8 cellular contexts compared by ENCODE assay signal in the genomic region with DNA sequence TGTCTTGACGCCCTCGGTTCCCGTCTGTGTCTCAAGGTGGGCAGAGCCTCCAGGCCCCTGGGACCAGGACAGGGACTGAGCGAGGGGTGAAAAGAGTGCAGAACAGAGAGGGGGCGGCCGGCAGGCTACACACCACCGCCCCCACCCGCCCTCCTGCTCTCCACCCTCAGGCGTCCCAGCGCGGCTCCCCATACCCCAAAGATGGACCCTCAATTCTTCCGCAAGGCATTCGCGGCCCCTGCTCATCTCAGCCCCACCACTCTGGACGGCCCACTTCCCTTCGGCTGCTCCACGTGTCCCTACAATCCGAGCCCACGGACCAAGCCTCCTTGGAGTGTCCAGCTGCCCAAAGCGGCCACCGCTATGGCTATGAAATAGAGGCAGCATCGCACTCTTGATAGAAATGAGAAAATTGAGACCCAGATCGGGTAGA. TPM values are rescaled to one million over a fixed set of nuclear protein-coding genes. Genes with fewer than 3 reads are reported as not detected.
DNase-seq lines count a peak whose midpoint lies in the region; ATAC-seq and TF ChIP-seq lines count a peak whose summit lies in the region.

No MANE protein-coding gene starts in this region.

- POLR2A ChIA-PET in PC-9 (lab: Charles Lee; ENCODE audit: unreplicated experiment) = no interaction called here

- 24 to 35% methylated on average over 23 of the region's 23 CpGs for WGBS in esophagus, 2 donors

- H3K36me3 ChIP-seq in PC-9 (ENCODE audit: low read depth) (no peaks in the 10 kb centered on the region), esophagus (ENCODE audit: control insufficient read depth in 2 of 2, insufficient read depth in 2 of 2, low read length in 1 of 2) (no peaks in the 10 kb centered on the region)

- peak overlapping the region; percentile 93 for H3K4me2 ChIP-seq in PC-9

- H3K4me3 ChIP-seq in PC-9 = peak overlapping the region; percentile 81
- H3K4me3 ChIP-seq in esophagus (ENCODE audit: low read depth in 1 of 2, low read length in 2 of 2) = peak overlapping the region; percentile 86 to 90

- H3K27me3 ChIP-seq in PC-9 (ENCODE audit: insufficient read depth, low read depth) (no peaks in the 10 kb centered on the region), esophagus (ENCODE audit: control insufficient read depth in 1 of 2, insufficient read depth in 2 of 2, low read length in 2 of 2) (no peaks in the 10 kb centered on the region)

- BruUV-seq in PC-9 (replicated peaks; lab: Mats Ljungman, UMichigan) = no TSS peak

- no peaks in the 10 kb centered on the region for H3K9me2 ChIP-seq in PC-9 (ENCODE audit: insufficient read depth)

- DNase-seq in ELR (ENCODE audit: low read depth) (peak; percentile 53), PC-9 (no peak), posterior vena cava (ENCODE audit: low spot score) (peak; percentile 79), superior temporal gyrus (ENCODE audit: extremely low spot score) (no peak)
- no peak for DNase-seq in stimulated activated CD4-positive, alpha-beta T cell treated with anti-CD3 and anti-CD28 coated beads, Interleukin-2, amount 100 ng/mL, for 48 hours

- no peaks in the 10 kb centered on the region for H3F3A ChIP-seq in PC-9 (ENCODE audit: insufficient read depth, low read depth)

- H3K9me3 ChIP-seq in PC-9 (ENCODE audit: insufficient read depth, low read depth) (no peaks in the 10 kb centered on the region), esophagus (ENCODE audit: control insufficient read depth in 2 of 2, insufficient read depth in 1 of 2, low read depth in 1 of 2, low read length in 1 of 2) (no peaks in the 10 kb centered on the region)

- H4K20me1 ChIP-seq in PC-9 (ENCODE audit: insufficient read depth) = peaks cover 38% of the 10 kb centered on the region

- H3K79me2 ChIP-seq in PC-9 (ENCODE audit: low read depth) = peaks cover 56% of the 10 kb centered on the region

- ATAC-seq in HG02623 (IDR thresholded peaks at IDR 0.05; ENCODE audit: unreplicated experiment) (no peak), GM21576 (IDR thresholded peaks at IDR 0.05; ENCODE audit: unreplicated experiment) (no peak)

- intact Hi-C loops in PC-9 (cut with micrococcal nuclease; ENCODE audit: unreplicated experiment) (no loop called here), posterior vena cava (cut with DNase I) (no loop called here)

- H3K4me1 ChIP-seq in PC-9 (replicated peaks; ENCODE audit: insufficient read depth) = peaks cover 10% of the 10 kb centered on the region; the same call in 1 of the 2 replicates
- H3K4me1 ChIP-seq in esophagus (ENCODE audit: control insufficient read depth in 2 of 2, insufficient read depth in 2 of 2, low read length in 1 of 2) = peaks cover 11 to 37% of the 10 kb centered on the region in 2 donors

- H2AFZ ChIP-seq in PC-9 = no peak overlapping the region

- CTCF ChIA-PET in PC-9 (lab: Charles Lee) = interaction anchor here (0.6 kb wide), 1 partner anchor 200 kb away, joined by 3 read pairs; no protein-coding TSS in a partner anchor

- H3K27ac ChIP-seq in PC-9 (no peak overlapping the region), esophagus (ENCODE audit: low read depth in 2 of 2, low read length in 1 of 2) (peak overlapping the region; percentile 29 to 95)

- no peak for TF ChIP-seq CTCF in PC-9 (conservative IDR thresholded peaks at IDR 0.05)

RNA-seq across cellular contexts. Expression of a gene that starts 1.8 kb away (rescaled TPM):
- total RNA-seq in PC-9 (2021) (26.7 and 41.2 TPM in 2 replicates), posterior vena cava (10 to 100 TPM in 1 of 2 donors, 1 to 10 TPM in 1; 9.4 to 16.2 TPM)
- polyA plus RNA-seq in esophagus = 10 to 100 TPM in 1 of 2 donors, 1 to 10 TPM in 1; 9.3 to 13.5 TPM

RNA-seq across cellular contexts. Expression of a gene that starts 13.3 kb away (rescaled TPM):
- total RNA-seq in PC-9 (2021) = 25.6 and 25.8 TPM in 2 replicates
- polyA plus RNA-seq in esophagus = 10 to 100 TPM; 13.9 to 27.4 TPM
- total RNA-seq in posterior vena cava = 10 to 100 TPM; 22.8 to 27.4 TPM

RNA-seq across cellular contexts. Expression of a gene that starts 23.7 kb away (rescaled TPM):
- total RNA-seq in PC-9 (2021) = 33.0 and 35.9 TPM in 2 replicates
- 10 to 100 TPM; 73.9 to 76.2 TPM for polyA plus RNA-seq in esophagus
- 10 to 100 TPM; 49.9 to 51.4 TPM for total RNA-seq in posterior vena cava

RNA-seq across cellular contexts. Expression of a gene that starts 43.6 kb away (rescaled TPM):
- total RNA-seq in PC-9 (2021) (7.8 and 10.1 TPM in 2 replicates), posterior vena cava (1 to 10 TPM; 3.0 to 3.6 TPM)
- polyA plus RNA-seq in esophagus = 1 to 10 TPM; 6.4 to 6.9 TPM

RNA-seq across cellular contexts. Expression of a gene that starts 43.6 kb away (rescaled TPM):
- total RNA-seq in PC-9 (2021) (61.7 and 69.8 TPM in 2 replicates), posterior vena cava (10 to 100 TPM; 35.6 to 36.6 TPM)
- 10 to 100 TPM; 29.0 to 38.6 TPM for polyA plus RNA-seq in esophagus

Comparison
In these comparisons a context has a peak if more than half of its experiments do, and no peak if none do; other contexts are left out.
1. DNase-seq: peak in ELR (single experiment) and posterior vena cava (single experiment); none in PC-9 (0 of 2), superior temporal gyrus (single experiment) and stimulated activated CD4-positive, alpha-beta T cell treated with anti-CD3 and anti-CD28 coated beads, Interleukin-2, amount 100 ng/mL, for 48 hours (0 of 2).